In the genomic region with DNA sequence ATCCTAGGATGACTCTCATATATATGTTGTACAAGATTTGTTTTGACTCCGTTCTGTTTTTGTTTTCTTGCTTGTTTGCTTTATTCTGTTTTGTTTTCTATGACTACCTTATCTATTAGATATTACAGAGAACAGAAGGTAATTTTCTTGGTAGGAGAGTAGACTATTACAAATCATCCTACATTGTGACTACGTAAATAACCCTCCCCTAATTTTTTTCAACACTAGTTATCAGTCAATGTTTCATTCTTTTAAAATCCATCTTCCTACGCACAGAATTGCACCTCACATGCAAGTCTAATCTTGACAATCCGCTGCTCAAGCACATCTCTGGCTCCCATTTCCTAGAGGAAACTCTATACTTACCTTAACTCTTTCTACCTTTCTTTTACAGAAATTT, we compare ENCODE assay signal across 39 cellular contexts.
"Had no signal": no experiment of that assay in that cellular context is flagged by ENCODE, and none has a peak within 500 bp of the region (broad histone marks: within the 10 kb centered on the region; RNA-seq: fewer than 3 reads in every experiment).

No MANE protein-coding gene starts in this region.

- H3K4me1 ChIP-seq: body of pancreas, breast epithelium had no signal

- H3K27me3 Mint-ChIP-seq: activated B cell treated with CpG ODN at 0.5 μM for 24 hours; activated CD4-positive, alpha-beta memory T cell treated with anti-CD3 and anti-CD28 coated beads for 36 hours; activated CD4-positive, alpha-beta T cell treated with anti-CD3 and anti-CD28 coated beads, Interleukin-2, amount 10 ng/mL, durations not matched to agents 24 days and 14 days; activated CD8-positive, alpha-beta T cell treated with anti-CD3 and anti-CD28 coated beads for 36 hours; activated naive CD4-positive, alpha-beta T cell treated with anti-CD3 and anti-CD28 coated beads, Interleukin-2, amount 10 ng/mL, durations not matched to agents 7 days and 5 days; activated naive CD4-positive, alpha-beta T cell treated with anti-CD3 and anti-CD28 coated beads, Interleukin-2, amount 50 U/mL, for 24 hours; activated naive CD8-positive, alpha-beta T cell; activated naive CD8-positive, alpha-beta T cell treated with anti-CD3 and anti-CD28 coated beads, Interleukin-2, amount 10 ng/mL, durations not matched to agents 7 days and 5 days; activated naive CD8-positive, alpha-beta T cell treated with anti-CD3 and anti-CD28 coated beads, Interleukin-2, amount 50 U/mL, for 24 hours; central memory CD8-positive, alpha-beta T cell had no signal

- FAIRE-seq: astrocyte, TTC549 had no signal

- H3K9me3 ChIP-seq: body of pancreas, breast epithelium had no signal

- H3K27ac ChIP-seq: body of pancreas, brain microvascular endothelial cell, breast epithelium, cardiac muscle cell, VCaP had no signal

- DNase-seq: activated B cell treated with CpG ODN at 0.5 μM for 24 hours; activated CD4-positive, alpha-beta memory T cell treated with anti-CD3 and anti-CD28 coated beads for 36 hours; activated CD4-positive, alpha-beta T cell treated with anti-CD3 and anti-CD28 coated beads for 4 hours; activated CD4-positive, alpha-beta T cell treated with anti-CD3 and anti-CD28 coated beads, Interleukin-2, amount 10 ng/mL, durations not matched to agents 24 days and 14 days; activated CD4-positive, alpha-beta T cell treated with anti-CD3 and anti-CD28 coated beads, Interleukin-2, amount 50 U/mL, for 1 hour; activated CD4-positive, alpha-beta T cell treated with anti-CD3 and anti-CD28 coated beads, Interleukin-2, amount 50 U/mL, for 4 hours; activated CD4-positive, CD25-positive, alpha-beta regulatory T cell treated with anti-CD3 and anti-CD28 coated beads, Interleukin-2, amount 50 U/mL, for 72 hours; activated CD8-positive, alpha-beta memory T cell treated with anti-CD3 and anti-CD28 coated beads, Interleukin-2, amount 50 U/mL, for 4 hours; activated CD8-positive, alpha-beta T cell treated with anti-CD3 and anti-CD28 coated beads for 36 hours; activated effector memory CD4-positive, alpha-beta T cell treated with Interleukin-2 at 50 U/mL for 16 hours; activated gamma-delta T cell; activated naive CD4-positive, alpha-beta T cell treated with anti-CD3 and anti-CD28 coated beads, Interleukin-2, amount 10 ng/mL, durations not matched to agents 7 days and 5 days; activated naive CD4-positive, alpha-beta T cell treated with Interleukin-2 at 50 U/mL for 16 hours; activated naive CD8-positive, alpha-beta T cell treated with anti-CD3 and anti-CD28 coated beads, Interleukin-2, amount 10 ng/mL, durations not matched to agents 7 days and 5 days; activated naive CD8-positive, alpha-beta T cell treated with anti-CD3 and anti-CD28 coated beads, Interleukin-2, amount 50 U/mL, for 24 hours; activated T-cell treated with anti-CD3 and anti-CD28 coated beads for 4 hours; activated T-cell treated with anti-CD3 and anti-CD28 coated beads, Interleukin-2, amount 50 U/mL, for 1 hour; activated T-cell treated with anti-CD3 and anti-CD28 coated beads, Interleukin-2, amount 50 U/mL, for 48 hours; amniotic stem cell; aorta; body of pancreas; brain microvascular endothelial cell; caudate nucleus; cerebellar nuclear complex; SW 1271; T-helper 1 cell; T-helper 2 cell; T-helper 9 cell had no signal

- H3K4me3 ChIP-seq: body of pancreas, breast epithelium, cardiac muscle cell had no signal

- H3K9me3 Mint-ChIP-seq: activated CD4-positive, alpha-beta T cell treated with anti-CD3 and anti-CD28 coated beads, Interleukin-2, amount 10 ng/mL, durations not matched to agents 24 days and 14 days; activated naive CD8-positive, alpha-beta T cell treated with anti-CD3 and anti-CD28 coated beads, Interleukin-2, amount 50 U/mL, for 24 hours had no signal

- H3K4me1 Mint-ChIP-seq: activated B cell treated with CpG ODN at 0.5 μM for 24 hours; activated CD4-positive, alpha-beta T cell treated with anti-CD3 and anti-CD28 coated beads, Interleukin-2, amount 10 ng/mL, durations not matched to agents 24 days and 14 days; activated naive CD4-positive, alpha-beta T cell treated with anti-CD3 and anti-CD28 coated beads, Interleukin-2, amount 10 ng/mL, durations not matched to agents 7 days and 5 days; activated naive CD4-positive, alpha-beta T cell treated with anti-CD3 and anti-CD28 coated beads, Interleukin-2, amount 50 U/mL, for 24 hours; activated naive CD8-positive, alpha-beta T cell treated with anti-CD3 and anti-CD28 coated beads, Interleukin-2, amount 10 ng/mL, durations not matched to agents 7 days and 5 days; activated naive CD8-positive, alpha-beta T cell treated with anti-CD3 and anti-CD28 coated beads, Interleukin-2, amount 50 U/mL, for 24 hours; central memory CD8-positive, alpha-beta T cell had no signal

- H3K36me3 ChIP-seq: brain microvascular endothelial cell, breast epithelium, cardiac muscle cell had no signal

- H3K36me3 Mint-ChIP-seq: activated CD4-positive, alpha-beta memory T cell treated with anti-CD3 and anti-CD28 coated beads for 36 hours; activated naive CD4-positive, alpha-beta T cell treated with anti-CD3 and anti-CD28 coated beads, Interleukin-2, amount 10 ng/mL, durations not matched to agents 7 days and 5 days; activated naive CD4-positive, alpha-beta T cell treated with anti-CD3 and anti-CD28 coated beads, Interleukin-2, amount 50 U/mL, for 24 hours; activated naive CD8-positive, alpha-beta T cell; activated naive CD8-positive, alpha-beta T cell treated with anti-CD3 and anti-CD28 coated beads, Interleukin-2, amount 10 ng/mL, durations not matched to agents 7 days and 5 days had no signal

- H3K4me3 Mint-ChIP-seq: activated B cell treated with CpG ODN at 0.5 μM for 24 hours; activated CD4-positive, alpha-beta memory T cell treated with anti-CD3 and anti-CD28 coated beads for 36 hours; activated CD4-positive, alpha-beta T cell treated with anti-CD3 and anti-CD28 coated beads, Interleukin-2, amount 10 ng/mL, durations not matched to agents 24 days and 14 days; activated CD8-positive, alpha-beta T cell treated with anti-CD3 and anti-CD28 coated beads for 36 hours; activated naive CD4-positive, alpha-beta T cell treated with anti-CD3 and anti-CD28 coated beads, Interleukin-2, amount 10 ng/mL, durations not matched to agents 7 days and 5 days; activated naive CD4-positive, alpha-beta T cell treated with anti-CD3 and anti-CD28 coated beads, Interleukin-2, amount 50 U/mL, for 24 hours; activated naive CD8-positive, alpha-beta T cell; activated naive CD8-positive, alpha-beta T cell treated with anti-CD3 and anti-CD28 coated beads, Interleukin-2, amount 10 ng/mL, durations not matched to agents 7 days and 5 days; activated naive CD8-positive, alpha-beta T cell treated with anti-CD3 and anti-CD28 coated beads, Interleukin-2, amount 50 U/mL, for 24 hours; central memory CD8-positive, alpha-beta T cell; T-helper 1 cell treated with Interleukin-12 subunit alpha and Interleukin-12 subunit beta and Interleukin-4 antibody, amounts not matched to agents 30 μg/mL and 1 μg/mL, for 36 hours; T-helper 2 cell treated with Interferon-gamma antibody and Interleukin-4, amounts not matched to agents 5 μg/mL and 100 μg/mL, for 36 hours had no signal

- H3K27me3 ChIP-seq: body of pancreas, brain microvascular endothelial cell, breast epithelium, cardiac muscle cell had no signal

- H3K27ac Mint-ChIP-seq: activated B cell treated with CpG ODN at 0.5 μM for 24 hours; activated CD4-positive, alpha-beta memory T cell treated with anti-CD3 and anti-CD28 coated beads for 36 hours; activated CD4-positive, alpha-beta T cell treated with anti-CD3 and anti-CD28 coated beads, Interleukin-2, amount 10 ng/mL, durations not matched to agents 24 days and 14 days; activated CD8-positive, alpha-beta T cell treated with anti-CD3 and anti-CD28 coated beads for 36 hours; activated naive CD4-positive, alpha-beta T cell treated with anti-CD3 and anti-CD28 coated beads, Interleukin-2, amount 10 ng/mL, durations not matched to agents 7 days and 5 days; activated naive CD4-positive, alpha-beta T cell treated with anti-CD3 and anti-CD28 coated beads, Interleukin-2, amount 50 U/mL, for 24 hours; activated naive CD8-positive, alpha-beta T cell; activated naive CD8-positive, alpha-beta T cell treated with anti-CD3 and anti-CD28 coated beads, Interleukin-2, amount 10 ng/mL, durations not matched to agents 7 days and 5 days; activated naive CD8-positive, alpha-beta T cell treated with anti-CD3 and anti-CD28 coated beads, Interleukin-2, amount 50 U/mL, for 24 hours; activated T-helper 2 cell treated with anti-CD3 and anti-CD28 coated beads, Interferon-gamma antibody, Interleukin-2, Interleukin-4, amounts not matched to agents 10 μg/mL and 5 μg/mL and 100 μg/mL, durations not matched to agents 14 hours and 24 hours and 36 hours; T-helper 1 cell treated with Interleukin-12 subunit alpha and Interleukin-12 subunit beta and Interleukin-4 antibody, amounts not matched to agents 30 μg/mL and 1 μg/mL, for 36 hours; T-helper 2 cell treated with Interferon-gamma antibody and Interleukin-4, amounts not matched to agents 5 μg/mL and 100 μg/mL, for 36 hours had no signal
